Comparison of ENCODE assay signal across 2 cellular contexts in genomic region chr18:49865401-49865800, GRCh38.
TF ChIP-seq lines count a peak whose summit lies in the region.

No MANE protein-coding gene starts in this region.

TF ChIP-seq in Ishikawa, 13 proteins besides CTCF, POLR2A, EP300 and RAD21:
- no peak for TF ChIP-seq CEBPB (IDR thresholded peaks at IDR 0.05)
- no peak for TF ChIP-seq USF1 (IDR thresholded peaks at IDR 0.05)
- no peak for TF ChIP-seq ZBTB7A (IDR thresholded peaks at IDR 0.05; ENCODE audit: low read depth)
- TF ChIP-seq TEAD4 (IDR thresholded peaks at IDR 0.05) = no peak
- TF ChIP-seq NFIC (IDR thresholded peaks at IDR 0.05) = peak; percentile 46; the same call in 1 of the 2 replicates
- TF ChIP-seq REST (IDR thresholded peaks at IDR 0.05; ENCODE audit: low read depth) = no peak
- TF ChIP-seq FOXM1 (IDR thresholded peaks at IDR 0.05; ENCODE audit: borderline replicate concordance, low read depth) = no peak

TF ChIP-seq in GM12878, 131 proteins besides CTCF, POLR2A, EP300 and RAD21:
- no peak for TF ChIP-seq BCL3 (IDR thresholded peaks at IDR 0.05; ENCODE audit: borderline replicate concordance, insufficient read depth, low read depth, low read length, poor library complexity, severe bottlenecking)
- peak; percentile 57; the same call in 1 of the 2 replicates for TF ChIP-seq TCF12 (IDR thresholded peaks at IDR 0.05; ENCODE audit: low read depth, low read length)
- no peak for TF ChIP-seq JUNB (IDR thresholded peaks at IDR 0.05)
TF ChIP-seq in GM12878: peak in this region for 1.
